ENCODE assay signal across 18 cellular contexts in the genomic region with DNA sequence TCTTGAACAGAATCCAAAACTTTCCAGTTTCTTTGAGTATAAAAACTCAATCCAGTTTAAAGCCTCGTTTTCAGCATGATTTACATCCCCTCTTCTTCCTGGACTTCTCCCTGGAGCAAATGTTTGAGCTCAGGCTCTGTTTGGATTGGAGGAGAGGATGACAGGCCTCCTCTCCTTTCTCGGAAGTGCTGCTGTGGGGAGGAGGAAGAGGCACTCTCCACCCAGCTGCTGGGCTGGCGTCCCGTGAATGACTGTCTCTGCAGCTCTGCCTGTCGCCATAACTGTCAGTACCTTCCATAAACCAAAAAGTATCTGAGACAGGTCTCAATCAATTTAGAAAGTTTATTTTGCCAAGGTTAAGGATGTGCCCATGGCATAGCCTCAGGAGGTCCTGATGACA.
"Had no signal": no experiment of that assay in that cellular context is flagged by ENCODE, and none has a peak within 500 bp of the region (broad histone marks: within the 10 kb centered on the region; RNA-seq: fewer than 3 reads in every experiment).

No MANE protein-coding gene starts in this region.

- H3K27me3 ChIP-seq: adrenal gland, neural progenitor cell had no signal

- H2AFZ ChIP-seq: neural progenitor cell, parathyroid adenoma had no signal

- H3K27ac Mint-ChIP-seq: activated CD4-positive, alpha-beta T cell treated with anti-CD3 and anti-CD28 coated beads, Interleukin-2, amount 10 ng/mL, durations not matched to agents 7 days and 5 days; neural progenitor cell; stimulated activated naive B cell treated with anti-CD40 and anti-IgM and Interleukin-4, amounts not matched to agents 10 μg/mL and 1 μg/mL and 100 μg/mL, for 72 hours; type B pancreatic cell had no signal

- H3K9me3 Mint-ChIP-seq: activated CD4-positive, alpha-beta T cell treated with anti-CD3 and anti-CD28 coated beads, Interleukin-2, amount 10 ng/mL, durations not matched to agents 7 days and 5 days; neural progenitor cell; stimulated activated naive B cell treated with anti-CD40 and anti-IgM and Interleukin-4, amounts not matched to agents 10 μg/mL and 1 μg/mL and 100 μg/mL, for 72 hours had no signal

- H3K4me1 Mint-ChIP-seq: activated CD4-positive, alpha-beta T cell treated with anti-CD3 and anti-CD28 coated beads, Interleukin-2, amount 10 ng/mL, durations not matched to agents 7 days and 5 days; neural progenitor cell; stimulated activated naive B cell treated with anti-CD40 and anti-IgM and Interleukin-4, amounts not matched to agents 10 μg/mL and 1 μg/mL and 100 μg/mL, for 72 hours had no signal

- H3K9me3 ChIP-seq: adrenal gland, spleen had no signal

- H3K4me1 ChIP-seq: adrenal gland, neural progenitor cell, parathyroid adenoma, spleen had no signal

- H3K4me3 Mint-ChIP-seq: activated CD4-positive, alpha-beta T cell treated with anti-CD3 and anti-CD28 coated beads, Interleukin-2, amount 10 ng/mL, durations not matched to agents 7 days and 5 days; neural progenitor cell; stimulated activated naive B cell treated with anti-CD40 and anti-IgM and Interleukin-4, amounts not matched to agents 10 μg/mL and 1 μg/mL and 100 μg/mL, for 72 hours; type B pancreatic cell had no signal

- H3K4me2 ChIP-seq: neural progenitor cell had no signal

- H3K27ac ChIP-seq: neural progenitor cell, parathyroid adenoma had no signal

- H3K4me3 ChIP-seq: adrenal gland, neural progenitor cell, spleen had no signal

- ATAC-seq: stimulated activated naive B cell treated with anti-CD40 and anti-IgM and Interleukin-4, amounts not matched to agents 10 μg/mL and 1 μg/mL and 100 μg/mL, for 72 hours had no signal

- DNase-seq: activated CD4-positive, alpha-beta T cell treated with anti-CD3 and anti-CD28 coated beads, Interleukin-2, amount 10 ng/mL, durations not matched to agents 7 days and 5 days; activated CD4-positive, CD25-positive, alpha-beta regulatory T cell; activated CD8-positive, alpha-beta memory T cell treated with anti-CD3 and anti-CD28 coated beads for 24 hours; activated naive CD4-positive, alpha-beta T cell treated with anti-CD3 and anti-CD28 coated beads, Interleukin-2, amount 50 U/mL, for 16 hours; central memory CD4-positive, alpha-beta T cell; cortex of kidney; effector CD8-positive, alpha-beta T cell; retina; spleen; stimulated activated CD4-positive, alpha-beta T cell treated with anti-CD3 and anti-CD28 coated beads, Interleukin-1b, Interleukin-23, amount 100 ng/mL, for 48 hours; stimulated activated naive B cell treated with anti-CD40 and anti-IgM and Interleukin-4, amounts not matched to agents 10 μg/mL and 1 μg/mL and 100 μg/mL, for 72 hours; substantia nigra; T-helper 2 cell had no signal

- H3K36me3 Mint-ChIP-seq: neural progenitor cell; stimulated activated naive B cell treated with anti-CD40 and anti-IgM and Interleukin-4, amounts not matched to agents 10 μg/mL and 1 μg/mL and 100 μg/mL, for 72 hours; type B pancreatic cell had no signal

- FAIRE-seq: TTC549 had no signal

- H3K27me3 Mint-ChIP-seq: type B pancreatic cell had no signal

- H3K79me2 ChIP-seq: parathyroid adenoma had no signal

- H3K36me3 ChIP-seq: adrenal gland, neural progenitor cell, spleen had no signal

- H3K9ac ChIP-seq: neural progenitor cell, parathyroid adenoma had no signal
